21 cellular contexts compared by ENCODE assay signal in genomic region chr20:1920252-1920651, GRCh38. TPM values are rescaled to one million over a fixed set of nuclear protein-coding genes. Genes with fewer than 3 reads are reported as not detected.
DNase-seq lines count a peak whose midpoint lies in the region; ATAC-seq and TF ChIP-seq lines count a peak whose summit lies in the region.
"Had no signal": no experiment of that assay in that cellular context is flagged by ENCODE, and none has a peak within 500 bp of the region (broad histone marks: within the 10 kb centered on the region; RNA-seq: fewer than 3 reads in every experiment).

No MANE protein-coding gene starts in this region.

- no peak overlapping the region for H3K4me3 ChIP-seq in body of pancreas
- H3K4me3 ChIP-seq in right lobe of liver, result no peak overlapping the region
- H3K4me3 ChIP-seq in heart left ventricle, result no peak overlapping the region
- no peak overlapping the region for H3K4me3 ChIP-seq in H7 (ENCODE audit: insufficient read depth, low read depth, low read length)
- H3K4me3 ChIP-seq: heart right ventricle, SJSA1, spleen had no signal

- peak; percentile 50 for ATAC-seq in GM21619 (IDR thresholded peaks at IDR 0.05; ENCODE audit: unreplicated experiment)
- peak; percentile 94 for ATAC-seq in body of pancreas
- peak in 3 of 4 donors; percentile 8 to 88 (median 69) for ATAC-seq in right lobe of liver
- ATAC-seq in heart left ventricle, result no peak
- ATAC-seq in GM21529 (IDR thresholded peaks at IDR 0.05; ENCODE audit: unreplicated experiment), result no peak
- ATAC-seq: heart right ventricle, Panc1, WTC11 had no signal

- intact Hi-C loops in body of pancreas (cut with DNase I) (no loop called here), right lobe of liver (cut with DNase I) (no loop called here), heart left ventricle (cut with DNase I) (no loop called here)

- H3K27me3 ChIP-seq in body of pancreas (no peaks in the 10 kb centered on the region), right lobe of liver (no peaks in the 10 kb centered on the region), heart left ventricle (no peaks in the 10 kb centered on the region), H7 (ENCODE audit: control insufficient read depth, insufficient read depth, low read length) (no peaks in the 10 kb centered on the region)
- H3K27me3 ChIP-seq: heart right ventricle, SJSA1, spleen had no signal

- no peaks in the 10 kb centered on the region for H3K9me3 ChIP-seq in body of pancreas
- no peaks in the 10 kb centered on the region for H3K9me3 ChIP-seq in right lobe of liver
- no peaks in the 10 kb centered on the region for H3K9me3 ChIP-seq in heart left ventricle
- H3K9me3 ChIP-seq: heart right ventricle, SJSA1, spleen had no signal

- TF ChIP-seq POLR2A in body of pancreas (IDR thresholded peaks at IDR 0.05) (peak in 1 of 3 donors; percentile 22), right lobe of liver (IDR thresholded peaks at IDR 0.05) (no peak), heart left ventricle (IDR thresholded peaks at IDR 0.05) (no peak)

- H3K27ac ChIP-seq in body of pancreas (peak overlapping the region in 3 of 4 donors; percentile 78 to 85 (median 82)), right lobe of liver (no peak overlapping the region), heart left ventricle (no peak overlapping the region)
- H3K27ac ChIP-seq: heart right ventricle, SJSA1, spleen had no signal

- peaks cover 22% of the 10 kb centered on the region for H3K4me1 ChIP-seq in body of pancreas
- peaks cover 0 to 7% (median 0%) of the 10 kb centered on the region in 4 donors for H3K4me1 ChIP-seq in right lobe of liver
- H3K4me1 ChIP-seq in heart left ventricle, result peaks cover 0 to 5% (median 0%) of the 10 kb centered on the region in 12 donors
- H3K4me1 ChIP-seq: SJSA1, spleen had no signal

- H3K36me3 ChIP-seq in body of pancreas (replicated peaks in 1 of 2; ENCODE audit: insufficient read depth in 1 of 2, low read depth in 2 of 2) (no peaks in the 10 kb centered on the region), right lobe of liver (peaks cover 0 to 35% (median 12%) of the 10 kb centered on the region in 4 donors), heart left ventricle (peaks cover 0 to 84% (median 19%) of the 10 kb centered on the region in 9 donors), H7 (replicated peaks; ENCODE audit: control insufficient read depth, insufficient read depth, low read length) (no peaks in the 10 kb centered on the region)
- H3K36me3 ChIP-seq: SJSA1 had no signal

- in situ Hi-C loops in ACHN (cut with HindIII; ENCODE audit: low pct_ligation_motif_present, low pct_unique_long_range_greater_than_20kb, low sequenced_read_pairs), result no loop called here

- no peak for TF ChIP-seq CTCF in body of pancreas (IDR thresholded peaks at IDR 0.05)
- no peak for TF ChIP-seq CTCF in right lobe of liver (IDR thresholded peaks at IDR 0.05)
- TF ChIP-seq CTCF in heart left ventricle (IDR thresholded peaks at IDR 0.05), result no peak

- DNase-seq in ACHN (peak; percentile 96), body of pancreas (peak; percentile 47 to 74 (median 62)), right lobe of liver (peak in 1 of 3 donors; percentile 51), heart left ventricle (no peak), 8988T (no peak), H7 (no peak)
- DNase-seq: activated CD4-positive, alpha-beta memory T cell treated with anti-CD3 and anti-CD28 coated beads, Interleukin-2, amount 10 ng/mL, durations not matched to agents 7 days and 5 days; activated naive CD4-positive, alpha-beta T cell treated with Interleukin-2 at 50 U/mL for 16 hours; aorta; cerebellar nuclear complex; heart right ventricle; MM.1S; NCI-H1694; NCI-H2227 treated with DMSO at 0.1 percent for 48 hours; spleen had no signal

- 24 to 27% methylated on average over 8 of the region's 8 CpGs for WGBS in body of pancreas, 2 donors
- WGBS in right lobe of liver (ENCODE audit: insufficient coverage, low coverage, low lambda C conversion rate, missing lambda C conversion rate), result 28% methylated on average over 7 of the region's 8 CpGs
- 86 to 92% (median 90%) methylated on average over 8 of the region's 8 CpGs for WGBS in heart left ventricle, 4 donors

RNA-seq across cellular contexts. Expression of gene SIRPA, which starts 25.0 kb away (rescaled TPM):
- total RNA-seq in body of pancreas (10 to 100 TPM; 15.0 to 20.1 TPM), right lobe of liver (10 to 100 TPM; 26.8 to 42.7 (median 34.8) TPM), heart left ventricle (10 to 100 TPM; 13.6 to 73.5 (median 28.5) TPM)
- 10 to 100 TPM in 1 of 2 donors, 1 to 10 TPM in 1; 8.6 to 46.0 TPM for polyA plus RNA-seq in heart left ventricle
- total RNA-seq in H7 (2014; rRNA removed; shearing (Covaris generic)), result 6.7 and 8.1 TPM in 2 replicates
- total RNA-seq: activated CD4-positive, alpha-beta memory T cell treated with anti-CD3 and anti-CD28 coated beads, Interleukin-2, amount 10 ng/mL, durations not matched to agents 7 days and 5 days; T-helper 2 cell treated with Interferon-gamma antibody and Interleukin-4, amounts not matched to agents 100 ng/mL and 5 ng/mL, for 36 hours had no signal

Comparison
In these comparisons a context has a peak if more than half of its experiments do, and no peak if none do; other contexts are left out.
1. DNase-seq: peak in ACHN (single experiment) and body of pancreas (4 of 4); none in heart left ventricle (0 of 5), 8988T (single experiment) and H7 (single experiment).
2. ATAC-seq: peak in GM21619 (single experiment), body of pancreas (single experiment) and right lobe of liver (3 of 4); none in heart left ventricle (0 of 4) and GM21529 (single experiment).
3. H3K27ac ChIP-seq: peak in body of pancreas (3 of 4); none in right lobe of liver (0 of 3) and heart left ventricle (0 of 12).